In genomic region chr9:98465799-98466198, GRCh38 we compare ENCODE assay signal across 20 cellular contexts.
"Had no signal": no experiment of that assay in that cellular context is flagged by ENCODE, and none has a peak within 500 bp of the region (broad histone marks: within the 10 kb centered on the region; RNA-seq: fewer than 3 reads in every experiment).

No MANE protein-coding gene starts in this region.

- H3K4me3 Mint-ChIP-seq: dendritic cell treated with granulocyte-macrophage colony-stimulating factor and Interleukin-4, amounts not matched to agents 40 ng/mL and 50 ng/mL, for 4 days; mesothelial cell of epicardium; natural killer cell; neural progenitor cell had no signal

- H3K27ac Mint-ChIP-seq: dendritic cell treated with granulocyte-macrophage colony-stimulating factor and Interleukin-4, amounts not matched to agents 40 ng/mL and 50 ng/mL, for 4 days; mesothelial cell of epicardium; natural killer cell; neural progenitor cell; progenitor cell of endocrine pancreas had no signal

- H3K4me1 ChIP-seq: esophagus squamous epithelium, gastroesophageal sphincter, neural progenitor cell, pancreas, stomach, transverse colon had no signal

- H3K9me3 ChIP-seq: pancreas had no signal

- H3K4me3 ChIP-seq: esophagus squamous epithelium, gastroesophageal sphincter, neural progenitor cell, pancreas, stomach, thoracic aorta, transverse colon had no signal

- H3K36me3 ChIP-seq: esophagus squamous epithelium, gastroesophageal sphincter, neural progenitor cell, pancreas, stomach, thoracic aorta, transverse colon had no signal

- H3K27me3 ChIP-seq: esophagus squamous epithelium, gastroesophageal sphincter, neural progenitor cell, pancreas, stomach, transverse colon had no signal

- H3K36me3 Mint-ChIP-seq: mesothelial cell of epicardium, natural killer cell, neural progenitor cell had no signal

- H3K4me1 Mint-ChIP-seq: mesothelial cell of epicardium, natural killer cell had no signal

- ATAC-seq: gastroesophageal sphincter, left lobe of liver, natural killer cell, pancreas, right cardiac atrium had no signal

- H3K27ac ChIP-seq: esophagus squamous epithelium, gastroesophageal sphincter, neural progenitor cell, pancreas, stomach, thoracic aorta, transverse colon had no signal

- H3K27me3 Mint-ChIP-seq: progenitor cell of endocrine pancreas had no signal

- DNase-seq: esophagus squamous epithelium; foreskin fibroblast; mammary epithelial cell; natural killer cell; nucleus accumbens; pancreas; right cardiac atrium; small intestine; stimulated activated CD4-positive, alpha-beta T cell treated with anti-CD3 and anti-CD28 coated beads, Interleukin-12 subunit alpha, Interleukin-12 subunit beta, amount 100 ng/mL, for 4 hours; stimulated activated naive CD4-positive, alpha-beta T cell; stomach; substantia nigra; transverse colon had no signal

- H3K4me2 ChIP-seq: neural progenitor cell had no signal

- H2AFZ ChIP-seq: neural progenitor cell had no signal
